ENCODE assay signal across 9 cellular contexts in the genomic region with DNA sequence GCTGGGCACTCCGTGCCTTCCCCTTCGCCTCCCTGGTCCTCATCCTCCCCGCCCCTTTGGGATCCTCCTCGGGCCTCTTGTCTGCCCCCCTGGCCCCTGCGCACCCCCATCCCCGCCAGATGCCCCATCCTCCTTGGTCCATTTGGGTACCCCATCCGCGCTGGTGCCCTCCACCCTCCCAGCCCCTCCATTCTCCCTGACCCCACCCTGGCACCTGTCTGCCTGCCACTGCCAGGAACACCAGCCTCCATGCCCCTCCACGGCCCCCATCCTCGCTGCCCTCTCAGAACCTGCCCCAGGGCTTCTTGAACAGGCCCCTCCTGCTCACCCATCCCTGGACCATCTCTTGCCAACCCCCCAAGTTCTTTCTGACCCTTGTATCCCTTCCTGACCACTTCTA. TPM values are rescaled to one million over a fixed set of nuclear protein-coding genes. Genes with fewer than 3 reads are reported as not detected.
DNase-seq lines count a peak whose midpoint lies in the region; ATAC-seq and TF ChIP-seq lines count a peak whose summit lies in the region.
"Had no signal": no experiment of that assay in that cellular context is flagged by ENCODE, and none has a peak within 500 bp of the region (broad histone marks: within the 10 kb centered on the region; RNA-seq: fewer than 3 reads in every experiment).

No MANE protein-coding gene starts in this region.

- peak overlapping the region; percentile 99 for H3K4me3 Mint-ChIP-seq in T-helper 1 cell treated with Interleukin-12 subunit alpha and Interleukin-12 subunit beta and Interleukin-4 antibody, amounts not matched to agents 30 μg/mL and 1 μg/mL, for 36 hours

- H3K4me3 ChIP-seq in astrocyte of the cerebellum (ENCODE audit: low read depth, low read length) (peak overlapping the region; percentile 56), left lung (peak overlapping the region; percentile 46 to 65), testis (peak overlapping the region; percentile 71 to 75)

- no peaks in the 10 kb centered on the region for H3K9me3 ChIP-seq in left lung
- H3K9me3 ChIP-seq in testis: no peaks in the 10 kb centered on the region

- intact Hi-C loops in left lung (cut with DNase I): no loop called here
- intact Hi-C loops in testis (cut with DNase I; ENCODE audit: low total_unique reads): no loop called here

- H3K36me3 Mint-ChIP-seq in T-helper 1 cell treated with Interleukin-12 subunit alpha and Interleukin-12 subunit beta and Interleukin-4 antibody, amounts not matched to agents 30 μg/mL and 1 μg/mL, for 36 hours (ENCODE audit: low read depth): peaks cover 30% of the 10 kb centered on the region

- H3K4me1 ChIP-seq in left lung (peaks cover 14 to 60% of the 10 kb centered on the region in 2 donors), testis (peaks cover 16% of the 10 kb centered on the region)

- no peak for TF ChIP-seq CTCF in astrocyte of the cerebellum (IDR thresholded peaks at IDR 0.05; ENCODE audit: low read depth, low read length, missing control alignments)
- no peak for TF ChIP-seq CTCF in left lung (IDR thresholded peaks at IDR 0.05)
- TF ChIP-seq CTCF in testis (IDR thresholded peaks at IDR 0.05): no peak
- no peak for TF ChIP-seq CTCF in GM10266 (IDR thresholded peaks at IDR 0.05; ENCODE audit: control insufficient read depth, insufficient read depth, low read depth, missing control alignments)

- DNase-seq in T-helper 1 cell: no peak
- no peak for DNase-seq in astrocyte of the cerebellum (ENCODE audit: low read depth)
- peak in 1 of 2 donors; percentile 37 for DNase-seq in left lung
- no peak for DNase-seq in testis
- DNase-seq in NCI-H2227 (lab: John Stamatoyannopoulos, UW; ENCODE audit: unreplicated experiment): no peak
- DNase-seq in GM10266 (ENCODE audit: extremely low spot score): no peak
- no peak for DNase-seq in activated CD4-positive, alpha-beta T cell treated with anti-CD3 and anti-CD28 coated beads, Interleukin-2, amount 50 U/mL, for 1 hour
- DNase-seq: NCI-H2171 treated with DMSO at 0.1 percent for 48 hours had no signal

- in situ Hi-C loops in astrocyte of the cerebellum (cut with HindIII; ENCODE audit: low sequenced_read_pairs): no loop called here

- H3K36me3 ChIP-seq in left lung (peaks cover 0 to 5% of the 10 kb centered on the region in 2 donors), testis (ENCODE audit: low read depth, missing control alignments) (no peaks in the 10 kb centered on the region)

- H3K27ac ChIP-seq in left lung (peak overlapping the region; percentile 33 to 75), testis (peak overlapping the region; percentile 19 to 39)

- TF ChIP-seq POLR2A in testis (IDR thresholded peaks at IDR 0.05): no peak

- H3K4me1 Mint-ChIP-seq in T-helper 1 cell treated with Interleukin-12 subunit alpha and Interleukin-12 subunit beta and Interleukin-4 antibody, amounts not matched to agents 30 μg/mL and 1 μg/mL, for 36 hours (ENCODE audit: low read depth): peaks cover 54% of the 10 kb centered on the region

- no peaks in the 10 kb centered on the region for H3K9me3 Mint-ChIP-seq in T-helper 1 cell treated with Interleukin-12 subunit alpha and Interleukin-12 subunit beta and Interleukin-4 antibody, amounts not matched to agents 30 μg/mL and 1 μg/mL, for 36 hours

- H3K27me3 ChIP-seq in left lung: no peaks in the 10 kb centered on the region
- H3K27me3 ChIP-seq in testis: no peaks in the 10 kb centered on the region

- WGBS in testis, 2 donors: 2 to 3% methylated on average over 10 of the region's 10 CpGs

- ATAC-seq in left lung: no peak

- H3K27me3 Mint-ChIP-seq in T-helper 1 cell treated with Interleukin-12 subunit alpha and Interleukin-12 subunit beta and Interleukin-4 antibody, amounts not matched to agents 30 μg/mL and 1 μg/mL, for 36 hours (ENCODE audit: low read depth): no peaks in the 10 kb centered on the region

- peak overlapping the region; percentile 92 for H3K27ac Mint-ChIP-seq in T-helper 1 cell treated with Interleukin-12 subunit alpha and Interleukin-12 subunit beta and Interleukin-4 antibody, amounts not matched to agents 30 μg/mL and 1 μg/mL, for 36 hours

RNA-seq across cellular contexts. Expression of gene ZDHHC18, which starts 0.7 kb away (rescaled TPM):
- 10 to 100 TPM; 22.8 to 33.4 TPM for total RNA-seq in left lung
- 10 to 100 TPM; 20.6 to 30.7 TPM for total RNA-seq in testis
- 17.9 TPM for polyA plus RNA-seq in testis (ENCODE audit: insufficient read depth, low read depth, low replicate concordance)

RNA-seq across cellular contexts. Expression of gene SFN, which starts 35.7 kb away (rescaled TPM):
- total RNA-seq in left lung (100 to 1,000 TPM; 130 to 192 TPM), testis (under 1 TPM in 1 of 2 donors, not detected in 1; 0.31 TPM)
- polyA plus RNA-seq in testis (ENCODE audit: insufficient read depth, low read depth, low replicate concordance): 0.41 TPM

RNA-seq across cellular contexts. Expression of gene PIGV, which starts 39.5 kb away (rescaled TPM):
- total RNA-seq in left lung: 10 to 100 TPM; 15.4 to 16.9 TPM
- total RNA-seq in testis: 10 to 100 TPM; 47.6 to 52.5 TPM
- polyA plus RNA-seq in testis (ENCODE audit: insufficient read depth, low read depth, low replicate concordance): 101 TPM

Comparison
In these comparisons a context has a peak if more than half of its experiments do, and no peak if none do; other contexts are left out.
1. RNA of gene SFN, which starts 35.7 kb away (total RNA-seq): 130 to 192 TPM in left lung; 0.31 TPM in testis; every median in the first group is over 100 times any median in the second.
2. Peak in every context shown above with its lines, with median percentiles within 50 percentile points of each other: H3K4me3 ChIP-seq.